ENCODE assay signal across 27 cellular contexts in the genomic region with DNA sequence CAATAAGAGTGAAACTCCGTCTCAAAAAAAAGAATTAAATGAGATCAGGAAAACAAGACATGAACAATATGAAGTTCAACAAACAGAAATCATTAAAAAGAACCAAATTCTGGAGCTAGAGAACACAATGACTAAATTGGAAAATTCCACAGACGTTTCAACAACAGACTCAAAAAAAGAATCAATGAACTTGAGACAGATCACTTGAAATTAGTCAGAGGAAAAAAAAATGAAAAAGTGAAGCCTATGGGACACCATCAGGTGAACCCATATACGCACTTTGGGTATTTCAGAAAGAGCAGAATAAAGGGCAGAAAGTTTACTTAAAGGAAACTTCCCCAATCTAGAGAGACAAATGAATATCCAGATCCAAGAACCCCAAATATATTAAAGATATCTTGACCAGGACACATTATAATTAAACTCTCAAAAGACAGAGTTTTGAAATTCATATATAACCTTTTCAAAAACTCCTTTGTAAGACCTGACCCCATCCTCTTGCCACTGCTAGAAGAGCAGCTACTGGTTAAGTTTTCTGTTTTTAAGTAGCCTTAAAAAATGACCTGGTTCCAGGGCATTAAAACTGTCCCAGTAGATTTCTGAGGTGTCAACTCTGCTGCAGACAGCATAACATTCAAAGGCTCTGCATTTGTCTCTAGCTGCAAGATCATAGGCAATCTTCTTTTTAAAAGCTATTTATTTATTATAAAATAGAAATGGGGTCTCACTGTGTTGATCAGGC. TPM values are rescaled to one million over a fixed set of nuclear protein-coding genes. Genes with fewer than 3 reads are reported as not detected.
A peak's percentile ranks its signal among the peaks of the same experiment; 100 is the strongest.
DNase-seq lines count a peak whose midpoint lies in the region; ATAC-seq, FAIRE-seq and TF ChIP-seq lines count a peak whose summit lies in the region.
"Had no signal": no experiment of that assay in that cellular context is flagged by ENCODE, and none has a peak within 500 bp of the region (broad histone marks: within the 10 kb centered on the region; RNA-seq: fewer than 3 reads in every experiment).

No MANE protein-coding gene starts in this region.

- DNase-seq in NCI-H82 (lab: John Stamatoyannopoulos, UW): peak; percentile 34
- no peak for DNase-seq in NCI-H82 treated with DMSO at 0.1 percent for 48 hours (lab: John Stamatoyannopoulos, UW; ENCODE audit: unreplicated experiment)
- no peak for DNase-seq in stimulated activated naive CD8-positive, alpha-beta T cell treated with anti-CD3 and anti-CD28 coated beads, Interleukin-15, amount 100 ng/mL, for 72 hours
- no peak for DNase-seq in GM12878 (ENCODE audit: low read depth, low spot score)
- DNase-seq in hypothalamus (lab: John Stamatoyannopoulos, UW): no peak
- no peak for DNase-seq in NOMO-1 (lab: John Stamatoyannopoulos, UW; ENCODE audit: unreplicated experiment in 2 of 2)
- DNase-seq: 8988T; activated CD4-positive, alpha-beta T cell treated with anti-CD3 and anti-CD28 coated beads for 4 hours; body of pancreas; CD4-positive, CD25-positive, alpha-beta regulatory T cell; EL; GM23248; mesenchymal stem cell; NCI-H1048; NCI-H1694 treated with DMSO at 0.1 percent for 48 hours; NCI-H2227 treated with DMSO at 0.1 percent for 48 hours; NCI-H69; sigmoid colon; stimulated activated naive CD4-positive, alpha-beta T cell treated with Interleukin-2 at 50 U/mL for 16 hours; T-helper 17 cell; uterus had no signal

- WGBS in GM12878 (ENCODE audit: insufficient coverage, insufficient replicate concordance, low lambda C conversion rate, missing lambda C conversion rate): 37% methylated on average over 3 of the region's 3 CpGs

- intact Hi-C loops in GM12878 (cut with micrococcal nuclease; ENCODE audit: unreplicated experiment): no loop called here

- H3K4me2 ChIP-seq in GM12878 (ENCODE audit: control insufficient read depth, insufficient read depth): no peak overlapping the region

- peaks cover 19% of the 10 kb centered on the region for H3K4me1 Mint-ChIP-seq in stimulated activated naive CD8-positive, alpha-beta T cell treated with anti-CD3 and anti-CD28 coated beads, Interleukin-15, Interleukin-2, amounts not matched to agents 100 ng/mL and 50 ng/mL, for 24 hours (ENCODE audit: low read depth)
- peaks cover 1% of the 10 kb centered on the region for H3K4me1 Mint-ChIP-seq in stimulated activated naive CD8-positive, alpha-beta T cell treated with anti-CD3 and anti-CD28 coated beads, Interleukin-15, amount 100 ng/mL, for 72 hours

- H4K20me1 ChIP-seq in GM12878 (ENCODE audit: control insufficient read depth, insufficient read depth): no peaks in the 10 kb centered on the region

- no peak for TF ChIP-seq POLR2A in GM12878 (IDR thresholded peaks at IDR 0.05; ENCODE audit: low read depth, low read length)

- H3K9me3 ChIP-seq in GM12878 (replicated peaks; ENCODE audit: control insufficient read depth, insufficient read depth, low read length): no peaks in the 10 kb centered on the region
- H3K9me3 ChIP-seq: body of pancreas, neutrophil, sigmoid colon, thoracic aorta had no signal

- POLR2A ChIA-PET in GM12878 (lab: Charles Lee): interaction anchor here (0.8 to 5.4 kb wide), 5 partner anchors 10 to 65 kb away, joined by 3 to 17 read pairs (median 6); no protein-coding TSS in a partner anchor

- no peak for TF ChIP-seq EP300 in GM12878 (IDR thresholded peaks at IDR 0.05; ENCODE audit: borderline replicate concordance in 1 of 2, control insufficient read depth in 1 of 2, low read depth in 2 of 2, low read length in 2 of 2)

- no peak overlapping the region for H3K4me3 Mint-ChIP-seq in stimulated activated naive CD8-positive, alpha-beta T cell treated with anti-CD3 and anti-CD28 coated beads, Interleukin-15, Interleukin-2, amounts not matched to agents 100 ng/mL and 50 ng/mL, for 24 hours
- H3K4me3 Mint-ChIP-seq in stimulated activated naive CD8-positive, alpha-beta T cell treated with anti-CD3 and anti-CD28 coated beads, Interleukin-15, amount 100 ng/mL, for 72 hours: no peak overlapping the region
- H3K4me3 Mint-ChIP-seq: T-helper 17 cell had no signal

- no peak for ATAC-seq in stimulated activated naive CD8-positive, alpha-beta T cell treated with anti-CD3 and anti-CD28 coated beads, Interleukin-15, amount 100 ng/mL, for 72 hours
- ATAC-seq in GM12878 (no peak), GM21526 (IDR thresholded peaks at IDR 0.05; ENCODE audit: low FRiP score, unreplicated experiment) (no peak)
- ATAC-seq: body of pancreas, T-helper 17 cell had no signal

- H3K27me3 Mint-ChIP-seq in stimulated activated naive CD8-positive, alpha-beta T cell treated with anti-CD3 and anti-CD28 coated beads, Interleukin-15, Interleukin-2, amounts not matched to agents 100 ng/mL and 50 ng/mL, for 24 hours: no peaks in the 10 kb centered on the region
- H3K27me3 Mint-ChIP-seq in stimulated activated naive CD8-positive, alpha-beta T cell treated with anti-CD3 and anti-CD28 coated beads, Interleukin-15, amount 100 ng/mL, for 72 hours: no peaks in the 10 kb centered on the region
- H3K27me3 Mint-ChIP-seq: CD4-positive, CD25-positive, alpha-beta regulatory T cell; T-helper 17 cell had no signal

- no peak for FAIRE-seq in GM12878 (lab: Jason Lieb, UNC)
- FAIRE-seq: endometrium had no signal

- SMC1A ChIA-PET in GM12878 (lab: Charles Lee; ENCODE audit: uncharacterized antibody, unreplicated experiment): interaction anchor here (1.4 to 12.7 kb wide), 3 partner anchors 10 to 19 kb away, joined by 3 to 136 read pairs (median 7); no protein-coding TSS in a partner anchor

- H3K27me3 ChIP-seq in GM12878 (replicated peaks in 1 of 2; ENCODE audit: control insufficient read depth in 2 of 2, insufficient read depth in 2 of 2, low read length in 1 of 2): no peaks in the 10 kb centered on the region
- H3K27me3 ChIP-seq: body of pancreas, neutrophil, sigmoid colon, uterus had no signal

- no peak overlapping the region for H3K4me3 ChIP-seq in GM12878
- H3K4me3 ChIP-seq: body of pancreas, GM23248, sigmoid colon, thoracic aorta, uterus had no signal

- no peak overlapping the region for H3K27ac ChIP-seq in GM12878 (ENCODE audit: control insufficient read depth, insufficient read depth)
- H3K27ac ChIP-seq: body of pancreas, GM23248, neutrophil, sigmoid colon, thoracic aorta, uterus had no signal

- H2AFZ ChIP-seq in GM12878 (ENCODE audit: control insufficient read depth, low read depth, low read length): no peak overlapping the region
- H2AFZ ChIP-seq: GM23248 had no signal

- H3K27ac Mint-ChIP-seq in stimulated activated naive CD8-positive, alpha-beta T cell treated with anti-CD3 and anti-CD28 coated beads, Interleukin-15, Interleukin-2, amounts not matched to agents 100 ng/mL and 50 ng/mL, for 24 hours: peak overlapping the region; percentile 78
- H3K27ac Mint-ChIP-seq in stimulated activated naive CD8-positive, alpha-beta T cell treated with anti-CD3 and anti-CD28 coated beads, Interleukin-15, amount 100 ng/mL, for 72 hours: peak overlapping the region in 1 of 2 donors; percentile 43
- H3K27ac Mint-ChIP-seq: CD4-positive, CD25-positive, alpha-beta regulatory T cell; progenitor cell of endocrine pancreas; T-helper 17 cell had no signal

- peaks cover 3% of the 10 kb centered on the region; the same call in 1 of the 2 replicates for H3K4me1 ChIP-seq in GM12878 (ENCODE audit: control insufficient read depth, insufficient read depth, low read length)
- H3K4me1 ChIP-seq: sigmoid colon, uterus had no signal

- no peaks in the 10 kb centered on the region for H3K9me3 Mint-ChIP-seq in stimulated activated naive CD8-positive, alpha-beta T cell treated with anti-CD3 and anti-CD28 coated beads, Interleukin-15, Interleukin-2, amounts not matched to agents 100 ng/mL and 50 ng/mL, for 24 hours
- no peaks in the 10 kb centered on the region for H3K9me3 Mint-ChIP-seq in stimulated activated naive CD8-positive, alpha-beta T cell treated with anti-CD3 and anti-CD28 coated beads, Interleukin-15, amount 100 ng/mL, for 72 hours

- no peak overlapping the region for H3K9ac ChIP-seq in GM12878 (ENCODE audit: control insufficient read depth, insufficient read depth, low read length)
- H3K9ac ChIP-seq: GM23248 had no signal

- BruUV-seq in GM12878 (replicated peaks; lab: Mats Ljungman, UMichigan): no TSS peak

- in situ Hi-C loops in GM12878 (cut with MboI): no loop called here

- RAD21 ChIA-PET in GM12878 (lab: Charles Lee; ENCODE audit: unreplicated experiment): no interaction called here

- CTCF ChIA-PET in GM12878 (lab: Yijun Ruan, JAX): interaction anchor here (0.8 to 1.7 kb wide), 3 partner anchors 10 to 14 kb away, joined by 3 to 5 read pairs (median 3); no protein-coding TSS in a partner anchor

- H3K36me3 ChIP-seq in GM12878 (ENCODE audit: control insufficient read depth in 2 of 2, insufficient read depth in 2 of 2, low read length in 1 of 2): peaks cover 10 to 26% of the 10 kb centered on the region in 2 experiments
- H3K36me3 ChIP-seq: neutrophil, uterus had no signal

- H3K36me3 Mint-ChIP-seq in stimulated activated naive CD8-positive, alpha-beta T cell treated with anti-CD3 and anti-CD28 coated beads, Interleukin-15, Interleukin-2, amounts not matched to agents 100 ng/mL and 50 ng/mL, for 24 hours (ENCODE audit: low read depth): peaks cover 66% of the 10 kb centered on the region

- no peak for TF ChIP-seq CTCF in GM12878 (IDR thresholded peaks at IDR 0.05 in 2 of 3, conservative IDR thresholded peaks at IDR 0.05 in 1 of 3; ENCODE audit: control insufficient read depth in 2 of 3, extremely low read depth in 1 of 3, insufficient read depth in 1 of 3, low read depth in 3 of 3, low read length in 3 of 3)

- no peak for TF ChIP-seq RAD21 in GM12878 (IDR thresholded peaks at IDR 0.05; ENCODE audit: insufficient read depth, low read depth, low read length)

- H3K79me2 ChIP-seq in GM12878 (ENCODE audit: control insufficient read depth, insufficient read depth, low read length): peaks cover 11% of the 10 kb centered on the region

RNA-seq across cellular contexts. Expression of a gene that starts 7.7 kb away (rescaled TPM):
- total RNA-seq in GM12878 (2013; cell fraction: nucleolus; rRNA removed): 599 and 630 TPM in 2 replicates
- total RNA-seq in GM12878 (2014; rRNA removed): 134 and 173 TPM in 2 replicates
- total RNA-seq in GM12878 (2014; rRNA removed; fragmentation: Illumina TruSeq; extraction: Trizol): 394 and 401 TPM in 2 replicates
- 180 and 213 TPM in 2 replicates for total RNA-seq in GM12878 (2021)
- 70.2 TPM for polyA plus RNA-seq in GM12878 (2011; ENCODE audit: low read depth)
- 230 and 407 TPM in 2 replicates for polyA plus RNA-seq in GM12878 (2011; rRNA removed)
- polyA plus RNA-seq in GM12878 (2011; cell fraction: cytosol; rRNA removed): 102 and 125 TPM in 2 replicates
- 123 and 141 TPM in 2 replicates for polyA plus RNA-seq in GM12878 (2011; cell fraction: nucleus; rRNA removed)
- 146 and 152 TPM in 2 replicates for polyA plus RNA-seq in GM12878 (2012)
- 276 and 414 TPM in 2 replicates for polyA plus RNA-seq in GM12878 (2014; fragmentation: Illumina TruSeq; extraction: Trizol)
- 100 to 1,000 TPM; 149 to 187 TPM for polyA plus RNA-seq in GM12878 (2014; fragmentation: Nextera tagmentation; extraction: Ambion mirVana)
- 194 and 201 TPM in 2 replicates for polyA plus RNA-seq in GM12878 (2014; rRNA removed)
- polyA plus RNA-seq in GM12878 (2016; fragmentation: Nextera tagmentation; extraction: Ambion mirVana): 100 to 1,000 TPM; 347 to 380 TPM
- 284 and 298 TPM in 2 replicates for polyA minus RNA-seq in GM12878 (2011; rRNA and poly(A)+ RNA removed)
- polyA minus RNA-seq in GM12878 (2011; cell fraction: cytosol; rRNA and poly(A)+ RNA removed): 79.1 and 117 TPM in 2 replicates
- polyA minus RNA-seq in GM12878 (2011; cell fraction: nucleus; rRNA and poly(A)+ RNA removed): 110 and 161 TPM in 2 replicates

RNA-seq across cellular contexts. Expression of a gene that starts 55.8 kb away (rescaled TPM):
- 42.6 and 50.2 TPM in 2 replicates for total RNA-seq in GM12878 (2013; cell fraction: nucleolus; rRNA removed)
- total RNA-seq in GM12878 (2014; rRNA removed): 49.9 and 55.2 TPM in 2 replicates
- 57.6 and 58.4 TPM in 2 replicates for total RNA-seq in GM12878 (2014; rRNA removed; fragmentation: Illumina TruSeq; extraction: Trizol)
- 60.5 and 71.1 TPM in 2 replicates for total RNA-seq in GM12878 (2021)
- polyA plus RNA-seq in GM12878 (2011; ENCODE audit: low read depth): 70.0 TPM
- 143 and 198 TPM in 2 replicates for polyA plus RNA-seq in GM12878 (2011; rRNA removed)
- 55.0 and 60.8 TPM in 2 replicates for polyA plus RNA-seq in GM12878 (2011; cell fraction: cytosol; rRNA removed)
- polyA plus RNA-seq in GM12878 (2011; cell fraction: nucleus; rRNA removed): 32.5 and 35.7 TPM in 2 replicates
- 95.1 and 144 TPM in 2 replicates for polyA plus RNA-seq in GM12878 (2012)
- polyA plus RNA-seq in GM12878 (2014; fragmentation: Illumina TruSeq; extraction: Trizol): 105 and 125 TPM in 2 replicates
- 100 to 1,000 TPM; 100 to 113 TPM for polyA plus RNA-seq in GM12878 (2014; fragmentation: Nextera tagmentation; extraction: Ambion mirVana)
- polyA plus RNA-seq in GM12878 (2014; rRNA removed): 51.8 and 67.3 TPM in 2 replicates
- 100 to 1,000 TPM; 153 to 154 TPM for polyA plus RNA-seq in GM12878 (2016; fragmentation: Nextera tagmentation; extraction: Ambion mirVana)
- 35.6 and 57.1 TPM in 2 replicates for polyA minus RNA-seq in GM12878 (2011; rRNA and poly(A)+ RNA removed)
- 26.6 and 28.4 TPM in 2 replicates for polyA minus RNA-seq in GM12878 (2011; cell fraction: cytosol; rRNA and poly(A)+ RNA removed)
- polyA minus RNA-seq in GM12878 (2011; cell fraction: nucleus; rRNA and poly(A)+ RNA removed): 12.2 and 16.5 TPM in 2 replicates
